Comparison of ENCODE assay signal across 8 cellular contexts in genomic region chr18:69401475-69402218, GRCh38. TPM values are rescaled to one million over a fixed set of nuclear protein-coding genes. Genes with fewer than 3 reads are reported as not detected.
A peak's percentile ranks its signal among the peaks of the same experiment; 100 is the strongest.
DNase-seq lines count a peak whose midpoint lies in the region; ATAC-seq and TF ChIP-seq lines count a peak whose summit lies in the region.

No MANE protein-coding gene starts in this region.

- no peaks in the 10 kb centered on the region for H3K4me1 ChIP-seq in breast epithelium
- H3K4me1 ChIP-seq in subcutaneous abdominal adipose tissue (ENCODE audit: control insufficient read depth in 5 of 5, insufficient read depth in 5 of 5, low read length in 5 of 5) = peaks cover 0 to 25% (median 22%) of the 10 kb centered on the region in 5 donors
- no peaks in the 10 kb centered on the region for H3K4me1 ChIP-seq in Caco-2

- H3K9me3 ChIP-seq in breast epithelium (no peaks in the 10 kb centered on the region), subcutaneous abdominal adipose tissue (ENCODE audit: control insufficient read depth in 5 of 5, low read length in 5 of 5) (no peaks in the 10 kb centered on the region), Caco-2 (no peaks in the 10 kb centered on the region)

- no peaks in the 10 kb centered on the region for H3K9me3 Mint-ChIP-seq in MCF 10A (ENCODE audit: unreplicated experiment)
- no peaks in the 10 kb centered on the region for H3K9me3 Mint-ChIP-seq in Caco-2 (ENCODE audit: unreplicated experiment)

- peaks cover 0 to 23% of the 10 kb centered on the region in 2 donors for H3K27me3 ChIP-seq in breast epithelium
- peaks cover 18 to 21% (median 19%) of the 10 kb centered on the region in 5 donors for H3K27me3 ChIP-seq in subcutaneous abdominal adipose tissue (ENCODE audit: control insufficient read depth in 5 of 5, insufficient read depth in 4 of 5, low read length in 5 of 5)
- H3K27me3 ChIP-seq in Caco-2 (replicated peaks; ENCODE audit: control insufficient read depth, insufficient read depth, low read length) = no peaks in the 10 kb centered on the region

- H3K27ac ChIP-seq in breast epithelium = no peak overlapping the region
- H3K27ac ChIP-seq in angular gyrus (ENCODE audit: low read depth, low read length) = peak overlapping the region; percentile 55
- H3K27ac ChIP-seq in subcutaneous abdominal adipose tissue (ENCODE audit: low read depth, low read length) = no peak overlapping the region

- no peaks in the 10 kb centered on the region for H3K36me3 ChIP-seq in breast epithelium
- H3K36me3 ChIP-seq in subcutaneous abdominal adipose tissue (ENCODE audit: control insufficient read depth in 5 of 5, insufficient read depth in 5 of 5, low read length in 5 of 5) = no peaks in the 10 kb centered on the region
- no peaks in the 10 kb centered on the region for H3K36me3 ChIP-seq in Caco-2 (ENCODE audit: control insufficient read depth, insufficient read depth, low read length)

- peaks cover 6% of the 10 kb centered on the region for H3K36me3 Mint-ChIP-seq in MCF 10A (ENCODE audit: insufficient read depth, unreplicated experiment)
- no peaks in the 10 kb centered on the region for H3K36me3 Mint-ChIP-seq in Caco-2 (ENCODE audit: insufficient read depth, unreplicated experiment)

- DNase-seq in breast epithelium (ENCODE audit: low spot score in 2 of 2) (no peak), MCF 10A (ENCODE audit: unreplicated experiment) (no peak), iPS-NIHi7 (ENCODE audit: extremely low spot score) (peak; percentile 14), Caco-2 (no peak)

- no peak for TF ChIP-seq CTCF in breast epithelium (IDR thresholded peaks at IDR 0.05)
- no peak for TF ChIP-seq CTCF in MCF 10A (IDR thresholded peaks at IDR 0.05; ENCODE audit: unreplicated experiment)
- TF ChIP-seq CTCF in Caco-2 (IDR thresholded peaks at IDR 0.05; ENCODE audit: insufficient read depth in 1 of 2, low read depth in 1 of 2, low read length in 1 of 2, severe bottlenecking in 1 of 2, unreplicated experiment in 1 of 2) = no peak

- CTCF ChIA-PET in MCF 10A (lab: Yijun Ruan, JAX) = no interaction called here
- CTCF ChIA-PET in Caco-2 (lab: Charles Lee) = no interaction called here

- H3K4me3 ChIP-seq in breast epithelium = peak overlapping the region; percentile 48 to 72 (median 56)
- peak overlapping the region; percentile 62 to 79 (median 69) for H3K4me3 ChIP-seq in subcutaneous abdominal adipose tissue (ENCODE audit: low read depth in 1 of 5, low read length in 5 of 5)
- H3K4me3 ChIP-seq in Caco-2 (ENCODE audit: low read depth, low read length) = no peak overlapping the region

- intact Hi-C loops in breast epithelium (cut with DNase I; ENCODE audit: low total_unique reads) = no loop called here
- intact Hi-C loops in MCF 10A (cut with micrococcal nuclease) = no loop called here
- intact Hi-C loops in Caco-2 (cut with micrococcal nuclease; ENCODE audit: unreplicated experiment) = no loop called here

- H3K4me1 Mint-ChIP-seq in MCF 10A (ENCODE audit: insufficient read depth, unreplicated experiment) (no peaks in the 10 kb centered on the region), Caco-2 (ENCODE audit: low read depth, unreplicated experiment) (no peaks in the 10 kb centered on the region)

- BruUV-seq in MCF 10A (replicated peaks; lab: Mats Ljungman, UMichigan) = no TSS peak
- no TSS peak for BruUV-seq in Caco-2 (replicated peaks; lab: Mats Ljungman, UMichigan)

- TF ChIP-seq POLR2A in breast epithelium (IDR thresholded peaks at IDR 0.05) = no peak

- H3K4me3 Mint-ChIP-seq in MCF 10A (ENCODE audit: unreplicated experiment) (no peak overlapping the region), Caco-2 (ENCODE audit: unreplicated experiment) (no peak overlapping the region)

- H3K27me3 Mint-ChIP-seq in MCF 10A (ENCODE audit: insufficient read depth, unreplicated experiment) = peaks cover 47% of the 10 kb centered on the region
- H3K27me3 Mint-ChIP-seq in Caco-2 (ENCODE audit: insufficient read depth, unreplicated experiment) = no peaks in the 10 kb centered on the region

- no peak for ATAC-seq in GM21515 (IDR thresholded peaks at IDR 0.05; ENCODE audit: unreplicated experiment)
- no peak for ATAC-seq in GM18870 (IDR thresholded peaks at IDR 0.05; ENCODE audit: unreplicated experiment)

- H3K27ac Mint-ChIP-seq in MCF 10A (ENCODE audit: low read depth, unreplicated experiment) (no peak overlapping the region), Caco-2 (ENCODE audit: unreplicated experiment) (no peak overlapping the region)

- POLR2A ChIA-PET in MCF 10A (lab: Yijun Ruan, JAX) (no interaction called here), Caco-2 (lab: Charles Lee) (no interaction called here)

- no peak overlapping the region for H3K9ac ChIP-seq in subcutaneous abdominal adipose tissue (ENCODE audit: low read length in 5 of 5)

RNA-seq across cellular contexts. Expression of gene DOK6, which starts 1.0 kb away (rescaled TPM):
- total RNA-seq in breast epithelium (1 to 10 TPM; 1.0 to 1.4 (median 1.3) TPM), MCF 10A (2022) (not detected in 2 replicates), Caco-2 (2022) (not detected in 2 replicates)
